Comparison of ENCODE assay signal across 8 cellular contexts in the genomic region with DNA sequence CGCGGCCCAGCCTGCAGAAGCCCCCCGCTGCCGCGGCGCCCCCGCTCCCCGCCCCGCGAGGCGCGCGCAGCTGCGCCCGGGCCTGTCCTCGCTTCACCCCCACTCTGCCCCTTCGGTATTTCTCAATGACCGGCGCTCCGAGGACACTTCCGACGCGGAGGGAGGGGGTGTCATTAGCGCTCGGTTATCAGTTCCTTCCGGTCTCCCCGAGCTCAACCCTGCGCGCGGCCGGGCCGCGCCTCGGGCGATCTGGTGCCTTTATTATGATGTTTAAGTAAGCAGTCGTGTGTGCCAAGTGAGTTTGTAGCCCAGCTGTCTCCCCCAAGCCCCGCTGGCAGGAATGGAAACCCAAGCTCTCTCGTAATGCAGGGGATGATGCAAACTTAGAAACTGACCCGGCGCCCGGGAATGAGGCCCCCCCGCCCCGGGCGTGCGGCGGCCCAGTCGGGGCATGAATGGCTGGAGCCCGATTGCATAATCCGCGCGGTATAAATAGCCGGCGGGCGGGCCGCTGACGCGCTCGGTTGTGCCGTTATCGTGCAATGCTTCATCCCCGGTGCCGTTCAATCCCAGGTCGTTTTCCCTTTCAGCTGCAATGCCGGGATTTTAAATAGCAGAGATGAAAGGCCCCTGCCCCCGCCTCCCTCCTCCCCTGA. TPM values are rescaled to one million over a fixed set of nuclear protein-coding genes. Genes with fewer than 3 reads are reported as not detected.
DNase-seq lines count a peak whose midpoint lies in the region; ATAC-seq and TF ChIP-seq lines count a peak whose summit lies in the region.

No MANE protein-coding gene starts in this region.

- peaks cover 14% of the 10 kb centered on the region for H3K4me1 Mint-ChIP-seq in activated T-helper 2 cell treated with anti-CD3 and anti-CD28 coated beads, Interferon-gamma antibody, Interleukin-2, Interleukin-4, amounts not matched to agents 10 μg/mL and 5 μg/mL and 100 μg/mL, durations not matched to agents 14 hours and 24 hours and 36 hours (ENCODE audit: low read depth)
- H3K4me1 Mint-ChIP-seq in naive thymus-derived CD4-positive, alpha-beta T cell = peaks cover 7 to 23% (median 16%) of the 10 kb centered on the region in 7 donors
- H3K4me1 Mint-ChIP-seq in type B pancreatic cell (ENCODE audit: unreplicated experiment) = peaks cover 33% of the 10 kb centered on the region

- peak overlapping the region; percentile 62 for H3K9ac ChIP-seq in HUES64 (ENCODE audit: low read depth, low read length)
- H3K9ac ChIP-seq in OCI-LY3 (ENCODE audit: low read length) = peak overlapping the region; percentile 85

- H3K4me3 ChIP-seq in HUES64 (ENCODE audit: low read length) (peak overlapping the region; percentile 87), OCI-LY3 (ENCODE audit: low read length) (peak overlapping the region; percentile 89), fibroblast of the aortic adventitia (ENCODE audit: low read depth, low read length) (peak overlapping the region; percentile 72)
- peak overlapping the region; percentile 52 for H3K4me3 ChIP-seq in naive thymus-derived CD4-positive, alpha-beta T cell (ENCODE audit: low read length)

- H3K36me3 Mint-ChIP-seq in activated T-helper 2 cell treated with anti-CD3 and anti-CD28 coated beads, Interferon-gamma antibody, Interleukin-2, Interleukin-4, amounts not matched to agents 10 μg/mL and 5 μg/mL and 100 μg/mL, durations not matched to agents 14 hours and 24 hours and 36 hours (ENCODE audit: low read depth) = no peaks in the 10 kb centered on the region
- no peaks in the 10 kb centered on the region for H3K36me3 Mint-ChIP-seq in naive thymus-derived CD4-positive, alpha-beta T cell
- H3K36me3 Mint-ChIP-seq in type B pancreatic cell = no peaks in the 10 kb centered on the region

- no peaks in the 10 kb centered on the region for H4K20me1 ChIP-seq in OCI-LY3 (ENCODE audit: insufficient read depth, low read length)

- peak; percentile 91 for DNase-seq in DMS53 (lab: John Stamatoyannopoulos, UW)
- DNase-seq in activated T-helper 2 cell treated with anti-CD3 and anti-CD28 coated beads, Interferon-gamma antibody, Interleukin-2, Interleukin-4, amounts not matched to agents 10 μg/mL and 5 μg/mL and 100 μg/mL, durations not matched to agents 14 hours and 24 hours and 36 hours (ENCODE audit: low spot score) = peak; percentile 35
- DNase-seq in fibroblast of the aortic adventitia (ENCODE audit: low read depth) = peak; percentile 98
- peak in 4 of 9 donors; percentile 7 to 43 (median 31) for DNase-seq in naive thymus-derived CD4-positive, alpha-beta T cell
- DNase-seq in type B pancreatic cell (ENCODE audit: extremely low spot score, unreplicated experiment) = peak; percentile 83

- CTCF ChIA-PET in naive thymus-derived CD4-positive, alpha-beta T cell (lab: Charles Lee) = no interaction called here

- H3K27ac Mint-ChIP-seq in activated T-helper 2 cell treated with anti-CD3 and anti-CD28 coated beads, Interferon-gamma antibody, Interleukin-2, Interleukin-4, amounts not matched to agents 10 μg/mL and 5 μg/mL and 100 μg/mL, durations not matched to agents 14 hours and 24 hours and 36 hours = peak overlapping the region; percentile 76
- H3K27ac Mint-ChIP-seq in naive thymus-derived CD4-positive, alpha-beta T cell = peak overlapping the region in 2 of 9 donors; percentile 43
- peak overlapping the region; percentile 97 for H3K27ac Mint-ChIP-seq in type B pancreatic cell

- intact Hi-C loops in activated T-helper 2 cell treated with anti-CD3 and anti-CD28 coated beads, Interferon-gamma antibody, Interleukin-2, Interleukin-4, amounts not matched to agents 10 μg/mL and 5 μg/mL and 100 μg/mL, durations not matched to agents 14 hours and 24 hours and 36 hours (cut with micrococcal nuclease) = loop anchor here (1.0 to 10.0 kb wide), 5 partner anchors 78 to 451 kb away; a partner anchor contains a TSS
- intact Hi-C loops in naive thymus-derived CD4-positive, alpha-beta T cell (cut with micrococcal nuclease) = loop anchor here (1.0 to 10.0 kb wide), 6 partner anchors 135 to 1959 kb away; a partner anchor contains a TSS

- ATAC-seq in GM21515 (IDR thresholded peaks at IDR 0.05; ENCODE audit: unreplicated experiment) = peak; percentile 27
- peak; percentile 71 for ATAC-seq in naive thymus-derived CD4-positive, alpha-beta T cell

- H3K27me3 Mint-ChIP-seq in activated T-helper 2 cell treated with anti-CD3 and anti-CD28 coated beads, Interferon-gamma antibody, Interleukin-2, Interleukin-4, amounts not matched to agents 10 μg/mL and 5 μg/mL and 100 μg/mL, durations not matched to agents 14 hours and 24 hours and 36 hours (ENCODE audit: low read depth) = peaks cover 46% of the 10 kb centered on the region
- peaks cover 33 to 64% (median 50%) of the 10 kb centered on the region in 5 donors for H3K27me3 Mint-ChIP-seq in naive thymus-derived CD4-positive, alpha-beta T cell
- no peaks in the 10 kb centered on the region for H3K27me3 Mint-ChIP-seq in type B pancreatic cell

- H3K4me1 ChIP-seq in HUES64 (ENCODE audit: insufficient read depth, low read length) (peaks cover 29% of the 10 kb centered on the region), OCI-LY3 (ENCODE audit: low read length) (peaks cover 18% of the 10 kb centered on the region)
- H3K4me1 ChIP-seq in naive thymus-derived CD4-positive, alpha-beta T cell (ENCODE audit: control insufficient read depth in 2 of 2, insufficient read depth in 2 of 2, low read length in 2 of 2) = peaks cover 8 to 11% of the 10 kb centered on the region in 2 donors

- under 1% methylated on average over 65 of the region's 65 CpGs for WGBS in HUES64

- H3K9me3 Mint-ChIP-seq in activated T-helper 2 cell treated with anti-CD3 and anti-CD28 coated beads, Interferon-gamma antibody, Interleukin-2, Interleukin-4, amounts not matched to agents 10 μg/mL and 5 μg/mL and 100 μg/mL, durations not matched to agents 14 hours and 24 hours and 36 hours = no peaks in the 10 kb centered on the region
- peaks cover 0 to 2% (median 0%) of the 10 kb centered on the region in 11 donors for H3K9me3 Mint-ChIP-seq in naive thymus-derived CD4-positive, alpha-beta T cell
- no peaks in the 10 kb centered on the region for H3K9me3 Mint-ChIP-seq in type B pancreatic cell

- peak overlapping the region; percentile 64 for H2AFZ ChIP-seq in OCI-LY3 (ENCODE audit: low read depth, low read length)

- peak overlapping the region; percentile 84 for H3K4me2 ChIP-seq in OCI-LY3 (ENCODE audit: low read length)

- H3K4me3 Mint-ChIP-seq in activated T-helper 2 cell treated with anti-CD3 and anti-CD28 coated beads, Interferon-gamma antibody, Interleukin-2, Interleukin-4, amounts not matched to agents 10 μg/mL and 5 μg/mL and 100 μg/mL, durations not matched to agents 14 hours and 24 hours and 36 hours (ENCODE audit: low read depth) = peak overlapping the region; percentile 85
- H3K4me3 Mint-ChIP-seq in naive thymus-derived CD4-positive, alpha-beta T cell = peak overlapping the region; percentile 76 to 97 (median 89)
- H3K4me3 Mint-ChIP-seq in type B pancreatic cell = peak overlapping the region; percentile 96

- no peaks in the 10 kb centered on the region for H3K36me3 ChIP-seq in HUES64 (ENCODE audit: insufficient read depth, low read length)
- H3K36me3 ChIP-seq in OCI-LY3 (replicated peaks; ENCODE audit: low read depth, low read length) = no peaks in the 10 kb centered on the region
- no peaks in the 10 kb centered on the region for H3K36me3 ChIP-seq in naive thymus-derived CD4-positive, alpha-beta T cell (ENCODE audit: control insufficient read depth in 2 of 3, insufficient read depth in 3 of 3, low read length in 3 of 3)

- POLR2A ChIA-PET in naive thymus-derived CD4-positive, alpha-beta T cell (lab: Charles Lee) = no interaction called here

- H3K27me3 ChIP-seq in HUES64 (ENCODE audit: insufficient read depth, low read length) (peaks cover 43% of the 10 kb centered on the region), OCI-LY3 (ENCODE audit: low read depth, low read length) (peaks cover 40% of the 10 kb centered on the region)
- peaks cover 3 to 22% of the 10 kb centered on the region in 2 donors for H3K27me3 ChIP-seq in naive thymus-derived CD4-positive, alpha-beta T cell (ENCODE audit: control insufficient read depth in 2 of 2, insufficient read depth in 2 of 2, low read length in 2 of 2)

- H3K9me3 ChIP-seq in HUES64 (ENCODE audit: insufficient read depth, low read depth, low read length) (no peaks in the 10 kb centered on the region), OCI-LY3 (ENCODE audit: insufficient read depth, low read length) (no peaks in the 10 kb centered on the region)
- H3K9me3 ChIP-seq in naive thymus-derived CD4-positive, alpha-beta T cell (ENCODE audit: control insufficient read depth in 2 of 3, low read length in 3 of 3) = no peaks in the 10 kb centered on the region

- peaks cover 7% of the 10 kb centered on the region; the same call in 1 of the 2 replicates for H3K79me2 ChIP-seq in OCI-LY3 (ENCODE audit: low read length)

- H3K27ac ChIP-seq in HUES64 (ENCODE audit: low read depth, low read length) (peak overlapping the region; percentile 88; the same call in 1 of the 2 replicates), OCI-LY3 (ENCODE audit: low read length) (peak overlapping the region; percentile 54)
- H3K27ac ChIP-seq in naive thymus-derived CD4-positive, alpha-beta T cell (ENCODE audit: low read depth, low read length) = no peak overlapping the region

- TF ChIP-seq CTCF in OCI-LY3 (IDR thresholded peaks at IDR 0.05; ENCODE audit: low read depth, low read length) = no peak
- TF ChIP-seq CTCF in fibroblast of the aortic adventitia (IDR thresholded peaks at IDR 0.05; ENCODE audit: insufficient read depth, low read length) = peak; percentile 2
- no peak for TF ChIP-seq CTCF in type B pancreatic cell (conservative IDR thresholded peaks at IDR 0.05)

RNA-seq across cellular contexts. Expression of a gene that starts 3.9 kb away (rescaled TPM):
- polyA plus RNA-seq in HUES64 (2013, experiment 1 of 2) = 14.5 TPM
- polyA plus RNA-seq in HUES64 (2013, experiment 2 of 2) = 19.8 TPM
- 7.9 and 8.4 TPM in 2 replicates for total RNA-seq in activated T-helper 2 cell treated with anti-CD3 and anti-CD28 coated beads, Interferon-gamma antibody, Interleukin-2, Interleukin-4, amounts not matched to agents 10 μg/mL and 5 μg/mL and 100 μg/mL, durations not matched to agents 14 hours and 24 hours and 36 hours
- total RNA-seq in fibroblast of the aortic adventitia (ENCODE audit: low replicate concordance) (11.9 and 20.6 TPM in 2 replicates), type B pancreatic cell (ENCODE audit: low replicate concordance) (38.9 and 43.0 TPM in 2 replicates)
- 1 to 10 TPM in 3 of 5 experiments, under 1 TPM in 2; 0.34 to 7.9 (median 1.7) TPM for total RNA-seq in naive thymus-derived CD4-positive, alpha-beta T cell
- under 1 TPM; 0.40 to 0.53 TPM for polyA plus RNA-seq in naive thymus-derived CD4-positive, alpha-beta T cell
